Comparison of ENCODE assay signal across 19 cellular contexts in the genomic region with DNA sequence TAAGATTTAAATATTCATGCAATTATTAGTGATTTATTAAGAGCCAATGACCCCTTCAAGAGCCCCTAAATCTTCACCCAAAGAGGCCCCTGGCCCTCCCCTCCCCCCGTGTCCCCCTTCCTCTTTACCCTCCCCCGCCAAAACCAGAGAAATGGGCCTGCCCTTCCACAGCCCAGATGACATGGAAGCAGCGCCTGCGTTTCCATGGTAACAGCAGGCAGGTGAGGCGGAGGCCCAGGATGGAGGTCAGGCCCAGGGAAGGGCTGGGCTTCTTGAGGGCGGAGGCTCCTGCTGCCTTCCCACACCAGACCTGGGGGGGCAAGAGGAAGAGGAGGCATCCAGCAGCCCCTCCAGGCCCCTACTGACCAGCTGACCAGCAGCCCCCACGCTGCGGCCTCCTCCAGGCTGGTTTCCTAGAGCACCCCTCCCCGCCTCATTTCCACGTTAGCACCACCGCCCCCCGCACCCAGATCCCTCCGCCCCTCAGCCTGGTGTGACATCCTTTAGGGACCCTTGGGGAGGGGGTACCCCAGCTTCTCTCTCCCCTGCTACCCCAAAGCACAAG. TPM values are rescaled to one million over a fixed set of nuclear protein-coding genes. Genes with fewer than 3 reads are reported as not detected.
DNase-seq lines count a peak whose midpoint lies in the region; FAIRE-seq and TF ChIP-seq lines count a peak whose summit lies in the region.
"Had no signal": no experiment of that assay in that cellular context is flagged by ENCODE, and none has a peak within 500 bp of the region (broad histone marks: within the 10 kb centered on the region; RNA-seq: fewer than 3 reads in every experiment).

No MANE protein-coding gene starts in this region.

- H3K36me3 ChIP-seq in H7 (replicated peaks; ENCODE audit: control insufficient read depth, insufficient read depth, low read length): no peaks in the 10 kb centered on the region
- no peaks in the 10 kb centered on the region for H3K36me3 ChIP-seq in kidney (ENCODE audit: control insufficient read depth in 1 of 2, insufficient read depth in 2 of 2, low read length in 2 of 2)
- no peaks in the 10 kb centered on the region for H3K36me3 ChIP-seq in GM23248 (ENCODE audit: low read depth)
- H3K36me3 ChIP-seq: BE2C had no signal

- H4K20me1 ChIP-seq in GM23248 (ENCODE audit: insufficient read depth): no peaks in the 10 kb centered on the region

- no peaks in the 10 kb centered on the region for H3K4me1 ChIP-seq in kidney (ENCODE audit: control insufficient read depth in 1 of 2, insufficient read depth in 1 of 2, low read depth in 1 of 2, low read length in 2 of 2)
- H3K4me1 ChIP-seq in GM23248 (ENCODE audit: insufficient read depth): no peaks in the 10 kb centered on the region
- H3K4me1 ChIP-seq: A549 had no signal

- H3K9ac ChIP-seq in kidney (ENCODE audit: low read length in 2 of 2) (no peak overlapping the region), GM23248 (no peak overlapping the region)

- H2AFZ ChIP-seq in GM23248: no peak overlapping the region

- FAIRE-seq in kidney (lab: Jason Lieb, UNC): no peak
- FAIRE-seq: A549, D721Med, GM12878, GM18507 had no signal

- no peak overlapping the region for H3K27ac ChIP-seq in kidney (ENCODE audit: low read depth in 2 of 2, low read length in 2 of 2)
- no peak overlapping the region for H3K27ac ChIP-seq in GM23248
- H3K27ac ChIP-seq: A549, C4-2B had no signal

- 37 to 61% methylated on average over 6 to 13 of the region's 13 CpGs for WGBS in GM23248 (ENCODE audit: low coverage in 1 of 2, low lambda C conversion rate in 2 of 2, missing lambda C conversion rate in 2 of 2), 2 experiments

- no peak overlapping the region for H3K4me2 ChIP-seq in GM23248 (ENCODE audit: unreplicated experiment)
- H3K4me2 ChIP-seq: A549 had no signal

- no peaks in the 10 kb centered on the region for H3F3A ChIP-seq in GM23248 (ENCODE audit: insufficient read depth)

- no peaks in the 10 kb centered on the region for H3K79me2 ChIP-seq in GM23248 (ENCODE audit: insufficient read depth)

- intact Hi-C loops in kidney (cut with DNase I): no loop called here

- no peaks in the 10 kb centered on the region for H3K9me2 ChIP-seq in GM23248 (ENCODE audit: insufficient read depth)

- peak; percentile 32 for DNase-seq in NCI-H2196 (lab: John Stamatoyannopoulos, UW; ENCODE audit: unreplicated experiment)
- DNase-seq in NCI-H2196 treated with DMSO at 0.1 percent for 48 hours (lab: John Stamatoyannopoulos, UW; ENCODE audit: unreplicated experiment): no peak
- DNase-seq in H7: peak; percentile 78
- peak; percentile 41 for DNase-seq in NCI-H69 (lab: John Stamatoyannopoulos, UW)
- DNase-seq in kidney: peak; percentile 42
- no peak for DNase-seq in GM23248
- DNase-seq in D341Med (ENCODE audit: low spot score): no peak
- DNase-seq: BE2C; CD4-positive, alpha-beta memory T cell; DMS79; H9 had no signal

- TF ChIP-seq CTCF in kidney (IDR thresholded peaks at IDR 0.05; ENCODE audit: borderline replicate concordance, extremely low read depth, insufficient read depth): no peak

- H3K4me3 ChIP-seq in H7 (ENCODE audit: insufficient read depth, low read depth, low read length) (no peak overlapping the region), kidney (ENCODE audit: low read length in 2 of 2) (no peak overlapping the region), GM23248 (no peak overlapping the region)
- H3K4me3 ChIP-seq: A549, GM12878 had no signal

- H3K27me3 ChIP-seq in H7 (ENCODE audit: control insufficient read depth, insufficient read depth, low read length): no peaks in the 10 kb centered on the region
- peaks cover 3% of the 10 kb centered on the region; the same call in 1 of the 2 replicates for H3K27me3 ChIP-seq in GM23248 (replicated peaks; ENCODE audit: insufficient read depth)
- H3K27me3 ChIP-seq: BE2C had no signal

- in situ Hi-C loops in GM23248 (cut with MboI): no loop called here

- H3K9me3 ChIP-seq in kidney (ENCODE audit: control insufficient read depth in 1 of 2, low read length in 2 of 2) (no peaks in the 10 kb centered on the region), GM23248 (ENCODE audit: low read depth) (no peaks in the 10 kb centered on the region)
- H3K9me3 ChIP-seq: A549, BE2C had no signal

RNA-seq across cellular contexts. Expression of gene UNC5A, which starts 37.4 kb away (rescaled TPM):
- total RNA-seq in H7 (2014; rRNA removed; shearing (Covaris generic)): 3.7 and 4.6 TPM in 2 replicates
- total RNA-seq in kidney: 1.5 TPM
- polyA plus RNA-seq in kidney (ENCODE audit: insufficient read depth, low read depth, low replicate concordance) (not detected), GM23248 (2016; fragmentation: Nextera tagmentation; extraction: Ambion mirVana) (not detected in 2 replicates)
- not detected in 2 replicates for total RNA-seq in GM23248 (2014; rRNA removed; shearing (Covaris generic))
- total RNA-seq: CD4-positive, alpha-beta memory T cell; G401; GM12878 had no signal
- polyA plus RNA-seq: AG04450; CD4-positive, alpha-beta memory T cell; GM12878 had no signal

RNA-seq across cellular contexts. Expression of gene HK3, which starts 51.3 kb away (rescaled TPM):
- total RNA-seq in H7 (2014; rRNA removed; shearing (Covaris generic)): not detected in 2 replicates
- total RNA-seq in kidney: 21.2 TPM
- 2.0 TPM for polyA plus RNA-seq in kidney (ENCODE audit: insufficient read depth, low read depth, low replicate concordance)
- not detected in 2 replicates for total RNA-seq in GM23248 (2014; rRNA removed; shearing (Covaris generic))
- polyA plus RNA-seq in GM23248 (2016; fragmentation: Nextera tagmentation; extraction: Ambion mirVana): not detected in 2 replicates
- total RNA-seq: G401, H9, HT1080 had no signal
- polyA plus RNA-seq: AG04450; CD4-positive, alpha-beta memory T cell had no signal

Comparison
In these comparisons a context has a peak if more than half of its experiments do, and no peak if none do; other contexts are left out.
1. DNase-seq: peak in NCI-H2196 (single experiment), H7 (single experiment), NCI-H69 (single experiment) and kidney (single experiment); none in NCI-H2196 treated with DMSO at 0.1 percent for 48 hours (single experiment), GM23248 (single experiment) and D341Med (single experiment).
2. RNA of gene HK3, which starts 51.3 kb away (total RNA-seq): 21.2 TPM in kidney (single experiment); not detected in H7 and not detected in GM23248; every median in the first group is over 10 times any median in the second.